Comparison of ENCODE assay signal across 21 cellular contexts in genomic region chr12:13049816-13050215, GRCh38. TPM values are rescaled to one million over a fixed set of nuclear protein-coding genes. Genes with fewer than 3 reads are reported as not detected.
DNase-seq lines count a peak whose midpoint lies in the region; ATAC-seq and TF ChIP-seq lines count a peak whose summit lies in the region.
"Had no signal": no experiment of that assay in that cellular context is flagged by ENCODE, and none has a peak within 500 bp of the region (broad histone marks: within the 10 kb centered on the region; RNA-seq: fewer than 3 reads in every experiment).

No MANE protein-coding gene starts in this region.

- no peaks in the 10 kb centered on the region for H4K20me1 ChIP-seq in IMR-90 (ENCODE audit: insufficient read depth, low read length)

- H3K4ac ChIP-seq in IMR-90 (ENCODE audit: low read depth, low read length): no peak overlapping the region

- no peak overlapping the region for H2AK9ac ChIP-seq in IMR-90 (replicated peaks; ENCODE audit: low read depth, low read length, poor library complexity)

- H3K4me1 ChIP-seq in IMR-90 (ENCODE audit: control insufficient read depth, insufficient read depth, low read length) (peaks cover 2% of the 10 kb centered on the region; the same call in 1 of the 2 replicates), right lobe of liver (peaks cover 0 to 12% (median 0%) of the 10 kb centered on the region in 4 donors)

- no CpG with 5 or more reads among the region's 3 CpGs for WGBS in IMR-90 (ENCODE audit: extremely low coverage in 2 of 2, insufficient read length in 1 of 2), 2 experiments
- 83% methylated on average over 1 of the region's 3 CpGs for WGBS in right lobe of liver (ENCODE audit: insufficient coverage, low coverage, low lambda C conversion rate, missing lambda C conversion rate)

- POLR2A ChIA-PET in IMR-90 (lab: Charles Lee; ENCODE audit: unreplicated experiment): no interaction called here
- POLR2A ChIA-PET in RWPE1 (lab: Yijun Ruan, JAX; ENCODE audit: low non-redundant PET): no interaction called here

- H3K9me3 ChIP-seq in IMR-90 (ENCODE audit: control insufficient read depth, insufficient read depth, low read length): peaks cover 5% of the 10 kb centered on the region
- no peaks in the 10 kb centered on the region for H3K9me3 ChIP-seq in right lobe of liver
- H3K9me3 ChIP-seq: psoas muscle had no signal

- peaks cover 5% of the 10 kb centered on the region for H3K36me3 Mint-ChIP-seq in activated T-helper 2 cell treated with anti-CD3 and anti-CD28 coated beads, Interferon-gamma antibody, Interleukin-2, Interleukin-4, amounts not matched to agents 10 μg/mL and 5 μg/mL and 100 μg/mL, durations not matched to agents 14 hours and 24 hours and 36 hours (ENCODE audit: low read depth)

- no peak overlapping the region for H2BK20ac ChIP-seq in IMR-90 (ENCODE audit: low read depth, low read length)

- no peak overlapping the region for H4K5ac ChIP-seq in IMR-90 (ENCODE audit: low read depth, low read length)

- H2BK15ac ChIP-seq in IMR-90 (ENCODE audit: low read depth, low read length): no peak overlapping the region

- peaks cover 7 to 10% of the 10 kb centered on the region in 2 experiments; a peak in 3 of 4 replicates for H3K79me1 ChIP-seq in IMR-90 (ENCODE audit: low read depth in 1 of 2, low read length in 2 of 2)

- no peak for TF ChIP-seq CTCF in IMR-90 (conservative IDR thresholded peaks at IDR 0.05; ENCODE audit: low read depth, low read length)
- TF ChIP-seq CTCF in right lobe of liver (IDR thresholded peaks at IDR 0.05): no peak
- no peak for TF ChIP-seq CTCF in RWPE1 (conservative IDR thresholded peaks at IDR 0.05; ENCODE audit: low read depth)

- intact Hi-C loops in IMR-90 (cut with micrococcal nuclease) (no loop called here), right lobe of liver (cut with DNase I) (no loop called here)
- intact Hi-C loops in activated T-helper 2 cell treated with anti-CD3 and anti-CD28 coated beads, Interferon-gamma antibody, Interleukin-2, Interleukin-4, amounts not matched to agents 10 μg/mL and 5 μg/mL and 100 μg/mL, durations not matched to agents 14 hours and 24 hours and 36 hours (cut with micrococcal nuclease): loop anchor here (10.0 kb wide), 1 partner anchor 45 kb away; no protein-coding TSS in a partner anchor

- TF ChIP-seq POLR2A in IMR-90 (IDR thresholded peaks at IDR 0.05; ENCODE audit: low read depth, low read length) (no peak), right lobe of liver (IDR thresholded peaks at IDR 0.05) (no peak)

- no peak for TF ChIP-seq RAD21 in IMR-90 (IDR thresholded peaks at IDR 0.05; ENCODE audit: low read length)

- H3K36me3 ChIP-seq in IMR-90 (ENCODE audit: control insufficient read depth, insufficient read depth, low read length) (no peaks in the 10 kb centered on the region), right lobe of liver (no peaks in the 10 kb centered on the region)
- H3K36me3 ChIP-seq: gastroesophageal sphincter had no signal

- peak; percentile 94 for ATAC-seq in IMR-90 (ENCODE audit: low read depth)
- peak in 3 of 4 donors; percentile 22 to 57 (median 51) for ATAC-seq in right lobe of liver
- ATAC-seq in HG03520 (IDR thresholded peaks at IDR 0.05; ENCODE audit: unreplicated experiment): no peak
- ATAC-seq in HG02588 (IDR thresholded peaks at IDR 0.05; ENCODE audit: unreplicated experiment): no peak
- ATAC-seq: body of pancreas; gastroesophageal sphincter; natural killer cell treated with Interleukin-12 subunit alpha and Interleukin-12 subunit beta and Interleukin-15 and Interleukin-18, amount 100 ng/mL, for 72 hours; psoas muscle; stimulated activated memory B cell treated with anti-CD40 and anti-IgM and Interleukin-4, amounts not matched to agents 10 μg/mL and 1 μg/mL and 100 μg/mL, for 72 hours had no signal

- H3K27me3 Mint-ChIP-seq in activated T-helper 2 cell treated with anti-CD3 and anti-CD28 coated beads, Interferon-gamma antibody, Interleukin-2, Interleukin-4, amounts not matched to agents 10 μg/mL and 5 μg/mL and 100 μg/mL, durations not matched to agents 14 hours and 24 hours and 36 hours (ENCODE audit: low read depth): no peaks in the 10 kb centered on the region
- H3K27me3 Mint-ChIP-seq: stimulated activated memory B cell treated with anti-CD40 and anti-IgM and Interleukin-4, amounts not matched to agents 10 μg/mL and 1 μg/mL and 100 μg/mL, for 72 hours had no signal

- no peak overlapping the region for H2AFZ ChIP-seq in IMR-90 (replicated peaks; ENCODE audit: low read length, poor library complexity)

- H3K14ac ChIP-seq in IMR-90 (replicated peaks; ENCODE audit: low read depth, low read length): no peak overlapping the region

- H2BK120ac ChIP-seq in IMR-90 (ENCODE audit: low read depth, low read length): no peak overlapping the region

- no peak overlapping the region for H2BK5ac ChIP-seq in IMR-90 (ENCODE audit: low read depth, low read length, poor library complexity, severe bottlenecking)

- H3K4me3 ChIP-seq in IMR-90 (ENCODE audit: insufficient read depth, low read depth, low read length) (no peak overlapping the region), right lobe of liver (no peak overlapping the region)
- H3K4me3 ChIP-seq: body of pancreas, gastroesophageal sphincter, lung, psoas muscle had no signal

- no peak overlapping the region for H3K4me3 Mint-ChIP-seq in activated T-helper 2 cell treated with anti-CD3 and anti-CD28 coated beads, Interferon-gamma antibody, Interleukin-2, Interleukin-4, amounts not matched to agents 10 μg/mL and 5 μg/mL and 100 μg/mL, durations not matched to agents 14 hours and 24 hours and 36 hours (ENCODE audit: low read depth)
- H3K4me3 Mint-ChIP-seq: natural killer cell treated with Interleukin-12 subunit alpha and Interleukin-12 subunit beta and Interleukin-15 and Interleukin-18, amount 100 ng/mL, for 72 hours; stimulated activated memory B cell treated with anti-CD40 and anti-IgM and Interleukin-4, amounts not matched to agents 10 μg/mL and 1 μg/mL and 100 μg/mL, for 72 hours had no signal

- H3K18ac ChIP-seq in IMR-90 (ENCODE audit: low read depth, low read length): no peak overlapping the region

- no TSS peak for BruUV-seq in IMR-90 (replicated peaks; lab: Mats Ljungman, UMichigan)

- no peak overlapping the region for H4K8ac ChIP-seq in IMR-90 (ENCODE audit: low read depth in 2 of 2, low read length in 2 of 2)

- H3K9me1 ChIP-seq in IMR-90 (ENCODE audit: insufficient read depth, low read length): no peaks in the 10 kb centered on the region

- H3K27me3 ChIP-seq in IMR-90 (ENCODE audit: control insufficient read depth, insufficient read depth, low read length): no peaks in the 10 kb centered on the region
- no peaks in the 10 kb centered on the region for H3K27me3 ChIP-seq in right lobe of liver
- H3K27me3 ChIP-seq: body of pancreas, gastroesophageal sphincter had no signal

- no peak overlapping the region for H3K4me2 ChIP-seq in IMR-90 (ENCODE audit: low read depth, low read length)

- H3K27ac Mint-ChIP-seq in activated T-helper 2 cell treated with anti-CD3 and anti-CD28 coated beads, Interferon-gamma antibody, Interleukin-2, Interleukin-4, amounts not matched to agents 10 μg/mL and 5 μg/mL and 100 μg/mL, durations not matched to agents 14 hours and 24 hours and 36 hours: no peak overlapping the region
- H3K27ac Mint-ChIP-seq: natural killer cell treated with Interleukin-12 subunit alpha and Interleukin-12 subunit beta and Interleukin-15 and Interleukin-18, amount 100 ng/mL, for 72 hours; stimulated activated memory B cell treated with anti-CD40 and anti-IgM and Interleukin-4, amounts not matched to agents 10 μg/mL and 1 μg/mL and 100 μg/mL, for 72 hours had no signal

- in situ Hi-C loops in IMR-90 (cut with MboI; ENCODE audit: low sequenced_read_pairs): loop anchor here (25.0 kb wide), 1 partner anchor 487 kb away; no protein-coding TSS in a partner anchor

- dilution Hi-C loops in IMR-90 (cut with HindIII; ENCODE audit: low sequenced_read_pairs, unreplicated experiment): no loop called here

- no peak overlapping the region for H3K27ac ChIP-seq in IMR-90 (ENCODE audit: insufficient read depth, low read length)
- H3K27ac ChIP-seq in right lobe of liver: no peak overlapping the region
- H3K27ac ChIP-seq in RWPE1: no peak overlapping the region
- H3K27ac ChIP-seq: body of pancreas, gastroesophageal sphincter, psoas muscle had no signal

- H4K91ac ChIP-seq in IMR-90 (ENCODE audit: insufficient read depth, low read depth, low read length): no peak overlapping the region

- H3K56ac ChIP-seq in IMR-90 (ENCODE audit: extremely low read depth, insufficient read depth, low read length): no peak overlapping the region

- DNase-seq in AG20443 (ENCODE audit: low spot score): peak; percentile 63
- peak; percentile 65 for DNase-seq in IMR-90
- DNase-seq in dermis microvascular lymphatic vessel endothelial cell (ENCODE audit: low read depth in 2 of 2): peak; percentile 38 to 77
- DNase-seq in right lobe of liver: no peak
- no peak for DNase-seq in RWPE1 (ENCODE audit: low spot score)
- DNase-seq in activated T-helper 2 cell treated with anti-CD3 and anti-CD28 coated beads, Interferon-gamma antibody, Interleukin-2, Interleukin-4, amounts not matched to agents 10 μg/mL and 5 μg/mL and 100 μg/mL, durations not matched to agents 14 hours and 24 hours and 36 hours (ENCODE audit: low spot score): no peak
- DNase-seq: activated naive CD4-positive, alpha-beta T cell treated with Interleukin-2 at 50 U/mL for 16 hours; DMS79 treated with DMSO at 0.1 percent for 48 hours; effector CD8-positive, alpha-beta T cell; NCI-H1048; NCI-H2171 treated with DMSO at 0.1 percent for 48 hours; psoas muscle; SHP77; trophoblast cell had no signal

- peaks cover 19% of the 10 kb centered on the region for H3K9me3 Mint-ChIP-seq in activated T-helper 2 cell treated with anti-CD3 and anti-CD28 coated beads, Interferon-gamma antibody, Interleukin-2, Interleukin-4, amounts not matched to agents 10 μg/mL and 5 μg/mL and 100 μg/mL, durations not matched to agents 14 hours and 24 hours and 36 hours

- H3K4me1 Mint-ChIP-seq in activated T-helper 2 cell treated with anti-CD3 and anti-CD28 coated beads, Interferon-gamma antibody, Interleukin-2, Interleukin-4, amounts not matched to agents 10 μg/mL and 5 μg/mL and 100 μg/mL, durations not matched to agents 14 hours and 24 hours and 36 hours (ENCODE audit: low read depth): peaks cover 6% of the 10 kb centered on the region

- no peak overlapping the region for H3K9ac ChIP-seq in IMR-90 (ENCODE audit: low read depth, low read length)

- no peak overlapping the region for H3K23ac ChIP-seq in IMR-90 (ENCODE audit: low read depth, low read length)

- CTCF ChIA-PET in IMR-90 (lab: Yijun Ruan, JAX) (interaction anchor here (0.6 kb wide), 1 partner anchor 22 kb away, joined by 3 read pairs; no protein-coding TSS in a partner anchor), RWPE1 (lab: Yijun Ruan, JAX) (no interaction called here)

- no peak overlapping the region for H2AK5ac ChIP-seq in IMR-90 (ENCODE audit: low read depth, low read length)

RNA-seq across cellular contexts. Expression of gene FAM234B, which starts 5.6 kb away (rescaled TPM):
- total RNA-seq in IMR-90 (2012; rRNA removed) (6.7 and 8.6 TPM in 2 replicates), dermis microvascular lymphatic vessel endothelial cell (7.3 and 10.5 TPM in 2 replicates), right lobe of liver (1 to 10 TPM; 2.9 to 4.8 (median 3.2) TPM)
- polyA plus RNA-seq in IMR-90 (2012; rRNA removed): 3.6 and 3.7 TPM in 2 replicates
- polyA plus RNA-seq in IMR-90 (2012; cell fraction: cytosol; rRNA removed): 2.2 and 2.5 TPM in 2 replicates
- 1.7 and 3.8 TPM in 2 replicates for polyA plus RNA-seq in IMR-90 (2012; cell fraction: nucleus; rRNA removed; ENCODE audit: low replicate concordance)
- total RNA-seq in activated T-helper 2 cell treated with anti-CD3 and anti-CD28 coated beads, Interferon-gamma antibody, Interleukin-2, Interleukin-4, amounts not matched to agents 10 μg/mL and 5 μg/mL and 100 μg/mL, durations not matched to agents 14 hours and 24 hours and 36 hours: 5.7 and 6.8 TPM in 2 replicates

RNA-seq across cellular contexts. Expression of gene HEBP1, which starts 49.8 kb away (rescaled TPM):
- total RNA-seq in IMR-90 (2012; rRNA removed) (14.7 and 18.8 TPM in 2 replicates), dermis microvascular lymphatic vessel endothelial cell (20.5 and 38.8 TPM in 2 replicates), right lobe of liver (100 to 1,000 TPM in 1 of 6 experiments, 10 to 100 TPM in 5; 45.8 to 100 (median 68.9) TPM)
- 44.2 and 49.2 TPM in 2 replicates for polyA plus RNA-seq in IMR-90 (2012; rRNA removed)
- 51.3 and 60.0 TPM in 2 replicates for polyA plus RNA-seq in IMR-90 (2012; cell fraction: cytosol; rRNA removed)
- polyA plus RNA-seq in IMR-90 (2012; cell fraction: nucleus; rRNA removed; ENCODE audit: low replicate concordance): 16.0 and 25.4 TPM in 2 replicates
- 11.9 and 13.3 TPM in 2 replicates for total RNA-seq in activated T-helper 2 cell treated with anti-CD3 and anti-CD28 coated beads, Interferon-gamma antibody, Interleukin-2, Interleukin-4, amounts not matched to agents 10 μg/mL and 5 μg/mL and 100 μg/mL, durations not matched to agents 14 hours and 24 hours and 36 hours

RNA-seq across cellular contexts. Expression of gene GSG1, which starts 53.7 kb away (rescaled TPM):
- total RNA-seq in IMR-90 (2012; rRNA removed): 2.5 and 2.9 TPM in 2 replicates
- 1.8 and 2.1 TPM in 2 replicates for polyA plus RNA-seq in IMR-90 (2012; rRNA removed)
- 1.6 and 2.0 TPM in 2 replicates for polyA plus RNA-seq in IMR-90 (2012; cell fraction: cytosol; rRNA removed)
- 0.99 and 1.5 TPM in 2 replicates for polyA plus RNA-seq in IMR-90 (2012; cell fraction: nucleus; rRNA removed; ENCODE audit: low replicate concordance)
- total RNA-seq in dermis microvascular lymphatic vessel endothelial cell: not detected in 2 replicates
- total RNA-seq in right lobe of liver: not detected
- total RNA-seq in activated T-helper 2 cell treated with anti-CD3 and anti-CD28 coated beads, Interferon-gamma antibody, Interleukin-2, Interleukin-4, amounts not matched to agents 10 μg/mL and 5 μg/mL and 100 μg/mL, durations not matched to agents 14 hours and 24 hours and 36 hours: not detected in 2 replicates
- total RNA-seq: gastroesophageal sphincter; lung; natural killer cell treated with Interleukin-12 subunit alpha and Interleukin-12 subunit beta and Interleukin-15 and Interleukin-18, amount 100 ng/mL, for 72 hours; psoas muscle had no signal
- polyA plus RNA-seq: lung, psoas muscle had no signal

Comparison
In these comparisons a context has a peak if more than half of its experiments do, and no peak if none do; other contexts are left out.
1. DNase-seq: peak in AG20443 (single experiment), IMR-90 (single experiment) and dermis microvascular lymphatic vessel endothelial cell (2 of 2); none in right lobe of liver (0 of 3), RWPE1 (single experiment) and activated T-helper 2 cell treated with anti-CD3 and anti-CD28 coated beads, Interferon-gamma antibody, Interleukin-2, Interleukin-4, amounts not matched to agents 10 μg/mL and 5 μg/mL and 100 μg/mL, durations not matched to agents 14 hours and 24 hours and 36 hours (single experiment).
2. ATAC-seq: peak in IMR-90 (single experiment) and right lobe of liver (3 of 4); none in HG03520 (single experiment) and HG02588 (single experiment).